12 cellular contexts compared by ENCODE assay signal in genomic region chr15:85284497-85284896, GRCh38.
DNase-seq lines count a peak whose midpoint lies in the region; ATAC-seq, FAIRE-seq and TF ChIP-seq lines count a peak whose summit lies in the region.
"Had no signal": no experiment of that assay in that cellular context is flagged by ENCODE, and none has a peak within 500 bp of the region (broad histone marks: within the 10 kb centered on the region; RNA-seq: fewer than 3 reads in every experiment).

No MANE protein-coding gene starts in this region.

- TF ChIP-seq POLR2A in transverse colon (IDR thresholded peaks at IDR 0.05) = no peak

- H3K79me2 ChIP-seq in osteoblast (ENCODE audit: insufficient read depth, low read length) = no peaks in the 10 kb centered on the region

- H3K4me1 ChIP-seq in transverse colon = peaks cover 0 to under 1% (median 0%) of the 10 kb centered on the region in 4 donors
- H3K4me1 ChIP-seq in osteoblast (ENCODE audit: insufficient read depth, low read length) = peaks cover 6% of the 10 kb centered on the region

- H2AFZ ChIP-seq in osteoblast (ENCODE audit: low read length) = no peak overlapping the region

- in situ Hi-C loops in transverse colon (cut with MboI; ENCODE audit: low pct_ligation_motif_present in 1 of 4, low pct_unique_long_range_greater_than_20kb in 1 of 4, low sequenced_read_pairs in 3 of 4) = loop anchor here (25.0 kb wide), 4 partner anchors 122 to 553 kb away; no protein-coding TSS in a partner anchor

- no peak overlapping the region for H3K27ac ChIP-seq in transverse colon
- H3K27ac ChIP-seq in osteoblast (ENCODE audit: low read depth, low read length) = no peak overlapping the region
- H3K27ac ChIP-seq: SJSA1, spleen had no signal

- TF ChIP-seq CTCF in transverse colon (IDR thresholded peaks at IDR 0.05) (no peak), osteoblast (IDR thresholded peaks at IDR 0.05; ENCODE audit: extremely low read depth, low read depth, low read length) (no peak)

- no peak for DNase-seq in GM19239 (ENCODE audit: insufficient read length, low spot score)
- DNase-seq in transverse colon = peak; percentile 29
- DNase-seq in osteoblast (ENCODE audit: insufficient read length, low spot score, missing footprints) = no peak
- no peak for DNase-seq in NOMO-1 treated with DMSO at 0.1 percent for 48 hours (lab: John Stamatoyannopoulos, UW; ENCODE audit: unreplicated experiment)
- no peak for DNase-seq in SW 1271 (lab: John Stamatoyannopoulos, UW)
- DNase-seq: activated CD4-positive, alpha-beta T cell treated with anti-CD3 and anti-CD28 coated beads, Interleukin-2, amount 10 ng/mL, durations not matched to agents 24 days and 14 days; Calu3; NCI-H524; spleen had no signal

- no peaks in the 10 kb centered on the region for H3K27me3 ChIP-seq in transverse colon
- peaks cover 7% of the 10 kb centered on the region for H3K27me3 ChIP-seq in osteoblast (ENCODE audit: insufficient read depth, low read length)
- H3K27me3 ChIP-seq: SJSA1, spleen had no signal

- FAIRE-seq in GM19239 (lab: Jason Lieb, UNC) = peak; percentile 83

- peak; percentile 80 for ATAC-seq in HG02571 (IDR thresholded peaks at IDR 0.05; ENCODE audit: unreplicated experiment)
- peak; percentile 75 for ATAC-seq in HG03280 (IDR thresholded peaks at IDR 0.05; ENCODE audit: unreplicated experiment)

- 82 to 85% methylated on average over 5 of the region's 5 CpGs for WGBS in transverse colon (ENCODE audit: low coverage in 1 of 2), 2 donors

- H3K9me3 ChIP-seq in transverse colon (no peaks in the 10 kb centered on the region), osteoblast (ENCODE audit: low read depth, low read length) (no peaks in the 10 kb centered on the region)
- H3K9me3 ChIP-seq: SJSA1, spleen had no signal

- no peak for TF ChIP-seq EP300 in transverse colon (IDR thresholded peaks at IDR 0.05; ENCODE audit: low read depth)

- H3K4me2 ChIP-seq in osteoblast (ENCODE audit: insufficient read depth, low read length) = no peak overlapping the region

- no peak overlapping the region for H3K4me3 ChIP-seq in transverse colon
- no peak overlapping the region for H3K4me3 ChIP-seq in osteoblast (ENCODE audit: insufficient read depth, low read length)
- H3K4me3 ChIP-seq: SJSA1, spleen had no signal

- H3K36me3 ChIP-seq in transverse colon (no peaks in the 10 kb centered on the region), osteoblast (ENCODE audit: insufficient read depth, low read length) (no peaks in the 10 kb centered on the region)
- H3K36me3 ChIP-seq: SJSA1, spleen had no signal

- intact Hi-C loops in transverse colon (cut with DNase I; ENCODE audit: low total_unique reads) = no loop called here

- H4K20me1 ChIP-seq in osteoblast (ENCODE audit: insufficient read depth, low read length) = no peaks in the 10 kb centered on the region
